In the genomic region with DNA sequence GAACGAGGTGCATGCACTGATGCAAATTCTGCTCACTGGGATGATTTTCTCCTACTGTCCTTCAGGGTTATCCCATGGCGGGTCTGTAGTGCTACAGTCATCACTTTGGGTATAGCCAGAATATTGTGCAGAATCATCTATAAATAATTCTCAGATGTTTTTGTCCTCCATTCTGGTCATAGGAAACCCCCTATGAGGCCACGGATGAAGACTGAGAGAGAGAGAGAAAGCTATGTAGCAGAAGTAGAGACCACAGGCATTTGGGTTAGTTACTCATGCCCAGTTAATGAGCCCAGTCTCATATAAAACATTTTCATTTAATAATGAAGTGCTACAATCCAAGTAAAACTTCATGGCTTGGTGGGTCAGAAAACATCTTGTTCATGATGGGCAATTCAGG, we compare ENCODE assay signal across 19 cellular contexts.
"Had no signal": no experiment of that assay in that cellular context is flagged by ENCODE, and none has a peak within 500 bp of the region (broad histone marks: within the 10 kb centered on the region; RNA-seq: fewer than 3 reads in every experiment).

No MANE protein-coding gene starts in this region.

- H3K36me3 ChIP-seq: esophagus muscularis mucosa, neutrophil, right lobe of liver, stomach, thyroid gland had no signal

- H3K4me3 ChIP-seq: coronary artery, esophagus muscularis mucosa, lung, right lobe of liver, stomach, thyroid gland had no signal

- H3K9ac ChIP-seq: parathyroid adenoma had no signal

- H3K4me1 ChIP-seq: parathyroid adenoma, right lobe of liver, stomach, thyroid gland had no signal

- DNase-seq: dermis blood vessel endothelial cell; effector memory CD4-positive, alpha-beta T cell; foreskin melanocyte; naive B cell; right lobe of liver; stimulated activated CD4-positive, alpha-beta T cell treated with anti-CD3 and anti-CD28 coated beads, Interleukin-2, amount 100 ng/mL, for 24 hours; stimulated activated CD4-positive, alpha-beta T cell treated with anti-CD3 and anti-CD28 coated beads, Interleukin-4, amount 100 ng/mL, for 24 hours; stimulated activated naive CD4-positive, alpha-beta T cell treated with Interleukin-2 at 50 U/mL for 16 hours; stomach; thyroid gland; trophoblast cell had no signal

- H3K27me3 ChIP-seq: esophagus muscularis mucosa, neutrophil, right lobe of liver, stomach, thyroid gland had no signal

- H2AFZ ChIP-seq: parathyroid adenoma had no signal

- H3K27ac ChIP-seq: coronary artery, esophagus muscularis mucosa, neutrophil, parathyroid adenoma, right lobe of liver, stomach, thyroid gland had no signal

- ATAC-seq: left lobe of liver; natural killer cell treated with Interleukin-12 subunit alpha and Interleukin-12 subunit beta and Interleukin-15 and Interleukin-18, amount 100 ng/mL, for 72 hours; right lobe of liver; stimulated activated effector memory CD8-positive, alpha-beta T cell treated with anti-CD3 and anti-CD28 coated beads, Interleukin-12 subunit alpha, Interleukin-12 subunit beta, amount 100 ng/mL, for 72 hours had no signal

- H3K9me3 ChIP-seq: esophagus muscularis mucosa, neutrophil, right lobe of liver, stomach, thyroid gland had no signal
